In the genomic region with DNA sequence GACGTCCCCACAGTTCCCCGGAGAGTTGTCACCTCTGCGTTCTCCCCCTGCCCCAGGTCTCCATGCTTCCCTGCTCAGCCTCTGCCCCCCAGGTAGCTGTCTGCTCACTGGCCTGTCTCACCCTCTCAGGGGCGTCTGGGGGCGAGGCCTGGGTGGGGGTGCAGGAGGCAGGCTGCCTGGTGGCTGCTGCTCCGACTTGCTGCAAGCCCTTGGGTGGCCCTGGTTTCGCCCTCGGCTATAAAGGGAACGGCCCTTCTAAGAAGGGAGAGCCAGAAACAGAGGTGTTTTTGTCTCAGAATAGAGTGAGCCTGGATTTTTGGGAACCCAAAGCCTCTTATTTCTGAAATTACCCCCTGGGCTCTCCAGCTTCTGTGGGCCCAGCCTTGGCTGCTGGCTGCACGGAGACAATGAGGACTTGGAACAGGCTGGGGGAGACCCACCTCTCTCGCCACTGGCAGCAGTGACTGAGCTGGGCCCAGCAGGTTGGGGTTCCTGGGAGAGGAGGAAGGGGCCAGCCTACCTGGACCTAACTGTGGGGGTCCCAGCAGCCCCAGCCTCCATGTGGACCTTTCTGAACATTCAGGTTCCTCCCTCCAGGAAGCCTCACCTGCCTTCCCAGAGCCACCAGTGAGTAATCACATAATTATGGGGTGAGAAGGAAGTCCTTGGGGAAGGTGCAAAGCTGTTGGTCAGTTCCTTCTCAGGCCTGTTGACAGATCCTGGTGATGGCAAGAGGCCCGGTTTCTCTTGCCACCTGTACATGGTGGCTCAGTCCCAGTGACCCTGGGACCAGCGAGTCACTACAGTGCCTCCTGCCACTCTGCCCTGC, we compare ENCODE assay signal across 13 cellular contexts. TPM values are rescaled to one million over a fixed set of nuclear protein-coding genes. Genes with fewer than 3 reads are reported as not detected.
A peak's percentile ranks its signal among the peaks of the same experiment; 100 is the strongest.
DNase-seq lines count a peak whose midpoint lies in the region; ATAC-seq and TF ChIP-seq lines count a peak whose summit lies in the region.
"Had no signal": no experiment of that assay in that cellular context is flagged by ENCODE, and none has a peak within 500 bp of the region (broad histone marks: within the 10 kb centered on the region; RNA-seq: fewer than 3 reads in every experiment).

No MANE protein-coding gene starts in this region.

- H4K20me1 ChIP-seq in BLaER1 treated with 17β-estradiol and CSF1 and Interleukin-3, amounts not matched to agents 10 nM and 100 nM, result peaks cover 0 to 6% (median 0%) of the 10 kb centered on the region in 11 experiments; a peak in 3 of 22 replicates

- H3K27me3 ChIP-seq in BLaER1 treated with 17β-estradiol and CSF1 and Interleukin-3, amounts not matched to agents 10 nM and 100 nM, result no peaks in the 10 kb centered on the region
- no peaks in the 10 kb centered on the region for H3K27me3 ChIP-seq in breast epithelium
- H3K27me3 ChIP-seq in lung (ENCODE audit: control insufficient read depth, insufficient read depth), result no peaks in the 10 kb centered on the region

- no peak for TF ChIP-seq POLR2A in breast epithelium (IDR thresholded peaks at IDR 0.05)

- H3K27ac ChIP-seq in BLaER1 treated with 17β-estradiol and CSF1 and Interleukin-3, amounts not matched to agents 10 nM and 100 nM, result no peak overlapping the region
- H3K27ac ChIP-seq in breast epithelium (peak overlapping the region; percentile 89 to 92), lung (ENCODE audit: low read depth in 1 of 2, low read length in 1 of 2) (peak overlapping the region in 1 of 2 donors; percentile 90)

- ATAC-seq in lung (ENCODE audit: insufficient read depth, low FRiP score), result peak; percentile 51
- ATAC-seq: activated T-cell treated with anti-CD3 and anti-CD28 coated beads, Interleukin-2, amount 50 U/mL, for 72 hours had no signal

- TF ChIP-seq CTCF in breast epithelium (IDR thresholded peaks at IDR 0.05) (no peak), lung (IDR thresholded peaks at IDR 0.05; ENCODE audit: control extremely low read depth, extremely low read depth) (no peak)

- no peak overlapping the region for H3K9ac ChIP-seq in BLaER1 treated with 17β-estradiol and CSF1 and Interleukin-3, amounts not matched to agents 10 nM and 100 nM

- WGBS in lung, 2 donors, result 77% methylated on average over 13 of the region's 13 CpGs

- no peaks in the 10 kb centered on the region for H3K9me3 ChIP-seq in BLaER1 treated with 17β-estradiol and CSF1 and Interleukin-3, amounts not matched to agents 10 nM and 100 nM (replicated peaks in 1 of 11)
- H3K9me3 ChIP-seq in breast epithelium (no peaks in the 10 kb centered on the region), lung (ENCODE audit: control insufficient read depth in 2 of 2, insufficient read depth in 1 of 2, low read length in 1 of 2) (no peaks in the 10 kb centered on the region)

- H3K4me3 ChIP-seq in BLaER1 treated with 17β-estradiol and CSF1 and Interleukin-3, amounts not matched to agents 10 nM and 100 nM, result no peak overlapping the region
- H3K4me3 ChIP-seq in breast epithelium (peak overlapping the region in 1 of 3 donors; percentile 35), lung (no peak overlapping the region)

- intact Hi-C loops in breast epithelium (cut with DNase I; ENCODE audit: low total_unique reads), result loop anchor here (5.0 kb wide), 1 partner anchor 1691 kb away; no protein-coding TSS in a partner anchor

- peak overlapping the region in 9 of 11 experiments; percentile 86 to 95 (median 93); a peak in 9 of 22 replicates for H3K4me2 ChIP-seq in BLaER1 treated with 17β-estradiol and CSF1 and Interleukin-3, amounts not matched to agents 10 nM and 100 nM

- H3K4me1 ChIP-seq in BLaER1 treated with 17β-estradiol and CSF1 and Interleukin-3, amounts not matched to agents 10 nM and 100 nM, result peaks cover 41 to 80% (median 69%) of the 10 kb centered on the region in 10 experiments
- H3K4me1 ChIP-seq in breast epithelium (peaks cover 4 to 12% of the 10 kb centered on the region in 2 donors), lung (ENCODE audit: control insufficient read depth in 2 of 2, insufficient read depth in 2 of 2, low read length in 2 of 2) (peaks cover 0 to 21% of the 10 kb centered on the region in 2 donors)

- peak; percentile 11 for DNase-seq in HS-5 (ENCODE audit: low read depth)
- DNase-seq in breast epithelium (ENCODE audit: low spot score in 2 of 2), result peak; percentile 71 to 82
- peak; percentile 73 for DNase-seq in lung (ENCODE audit: low spot score)
- DNase-seq in hypothalamus (lab: John Stamatoyannopoulos, UW), result no peak
- DNase-seq in effector CD8-positive, alpha-beta T cell (lab: John Stamatoyannopoulos, UW), result no peak
- DNase-seq in HuH-7.5 (ENCODE audit: low spot score), result no peak
- no peak for DNase-seq in NCI-H526 (lab: John Stamatoyannopoulos, UW)
- DNase-seq: activated T-cell treated with anti-CD3 and anti-CD28 coated beads, Interleukin-2, amount 50 U/mL, for 72 hours; HFFc6; NCI-H510A treated with DMSO at 0.1 percent for 48 hours; stimulated activated CD8-positive, alpha-beta memory T cell treated with anti-CD3 and anti-CD28 coated beads, Interleukin-4, amount 100 ng/mL, for 48 hours; T-helper 2 cell had no signal

- H3K36me3 ChIP-seq in BLaER1 treated with 17β-estradiol and CSF1 and Interleukin-3, amounts not matched to agents 10 nM and 100 nM, result no peaks in the 10 kb centered on the region
- H3K36me3 ChIP-seq in breast epithelium, result no peaks in the 10 kb centered on the region
- H3K36me3 ChIP-seq in lung (ENCODE audit: control insufficient read depth in 2 of 2, insufficient read depth in 2 of 2, low read length in 2 of 2), result no peaks in the 10 kb centered on the region

RNA-seq across cellular contexts. Expression of gene SPNS2, which starts 15.5 kb away (rescaled TPM):
- total RNA-seq in breast epithelium, result 10 to 100 TPM in 2 of 3 donors, 1 to 10 TPM in 1; 5.3 to 14.1 (median 11.5) TPM
- total RNA-seq in lung, result 10 to 100 TPM; 26.8 to 32.1 TPM
- 10 to 100 TPM; 53.0 to 60.1 TPM for polyA plus RNA-seq in lung
- total RNA-seq: HFFc6 had no signal

RNA-seq across cellular contexts. Expression of gene SPNS3, which starts 49.5 kb away (rescaled TPM):
- total RNA-seq in breast epithelium, result under 1 TPM in 1 of 3 donors, not detected in 2; 0.15 TPM
- 1 to 10 TPM in 1 of 2 donors, under 1 TPM in 1; 0.40 to 1.6 TPM for total RNA-seq in lung
- under 1 TPM; 0.41 to 0.62 TPM for polyA plus RNA-seq in lung
- total RNA-seq: HFFc6 had no signal

Comparison
In these comparisons a context has a peak if more than half of its experiments do, and no peak if none do; other contexts are left out.
1. H3K27ac ChIP-seq: peak in breast epithelium (2 of 2); none in BLaER1 treated with 17β-estradiol and CSF1 and Interleukin-3, amounts not matched to agents 10 nM and 100 nM (0 of 11).
2. DNase-seq: peak in HS-5 (single experiment), breast epithelium (2 of 2) and lung (single experiment); none in hypothalamus (0 of 51), effector CD8-positive, alpha-beta T cell (single experiment), HuH-7.5 (single experiment) and NCI-H526 (0 of 2).